ENCODE assay signal across 9 cellular contexts in the genomic region with DNA sequence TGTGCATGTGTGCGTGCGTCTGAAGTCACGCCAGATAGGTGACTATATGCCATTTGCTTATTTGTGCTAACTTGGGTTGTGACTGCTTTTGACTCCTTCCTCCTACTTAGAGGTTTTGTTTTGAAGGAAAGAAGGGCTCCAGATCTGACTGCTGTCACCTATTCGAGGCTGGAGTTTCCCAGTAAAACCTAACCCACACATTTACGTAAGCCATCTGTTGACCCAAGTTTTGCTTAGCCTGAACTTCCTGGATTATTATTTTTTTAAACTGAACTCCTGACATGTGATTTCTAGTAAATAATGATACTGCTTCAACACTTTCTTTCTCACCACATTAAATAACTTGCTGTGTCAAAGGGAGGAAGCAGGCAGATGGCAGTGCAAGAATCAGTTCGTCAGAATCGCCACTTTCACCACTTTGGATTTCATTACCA. TPM values are rescaled to one million over a fixed set of nuclear protein-coding genes. Genes with fewer than 3 reads are reported as not detected.
DNase-seq lines count a peak whose midpoint lies in the region; ATAC-seq and TF ChIP-seq lines count a peak whose summit lies in the region.
"Had no signal": no experiment of that assay in that cellular context is flagged by ENCODE, and none has a peak within 500 bp of the region (broad histone marks: within the 10 kb centered on the region; RNA-seq: fewer than 3 reads in every experiment).

No MANE protein-coding gene starts in this region.

- intact Hi-C loops in stomach (cut with DNase I; ENCODE audit: low total_unique reads) = no loop called here

- TF ChIP-seq EP300 in stomach (IDR thresholded peaks at IDR 0.05) = no peak
- TF ChIP-seq EP300 in tibial nerve (IDR thresholded peaks at IDR 0.05) = peak in 1 of 2 donors; percentile 54

- ATAC-seq in HG03103 (IDR thresholded peaks at IDR 0.05; ENCODE audit: low read depth, unreplicated experiment) = peak; percentile 26
- no peak for ATAC-seq in HG03469 (IDR thresholded peaks at IDR 0.05; ENCODE audit: unreplicated experiment)
- ATAC-seq: esophagus mucosa had no signal

- DNase-seq in activated gamma-delta T cell treated with Interleukin-2 at 50 U/mL for 16 hours = peak; percentile 14
- no peak for DNase-seq in activated gamma-delta T cell (lab: John Stamatoyannopoulos, UW)
- peak; percentile 16 for DNase-seq in activated gamma-delta T cell treated with anti-CD3 and anti-CD28 coated beads, Interleukin-2, amount 50 U/mL, for 16 hours (ENCODE audit: low read depth)
- peak; percentile 51 for DNase-seq in stimulated activated naive CD4-positive, alpha-beta T cell treated with Interleukin-2 at 50 U/mL for 16 hours (lab: John Stamatoyannopoulos, UW)
- DNase-seq in stomach = no peak
- no peak for DNase-seq in tibial nerve (ENCODE audit: low spot score in 2 of 2)

- 47 to 63% (median 54%) methylated on average over 7 of the region's 7 CpGs for WGBS in stomach, 5 donors
- 58 to 64% methylated on average over 7 of the region's 7 CpGs for WGBS in tibial nerve, 2 donors

- H3K36me3 ChIP-seq in stomach (no peaks in the 10 kb centered on the region), tibial nerve (no peaks in the 10 kb centered on the region)

- H3K9me3 ChIP-seq in stomach (no peaks in the 10 kb centered on the region), tibial nerve (no peaks in the 10 kb centered on the region)

- H3K4me1 ChIP-seq in stomach (no peaks in the 10 kb centered on the region), tibial nerve (peaks cover 0 to 3% (median 0%) of the 10 kb centered on the region in 4 donors)

- H3K27ac ChIP-seq in stomach (peak overlapping the region in 1 of 5 donors; percentile 38), tibial nerve (no peak overlapping the region)

- H3K4me3 ChIP-seq in stomach = no peak overlapping the region
- no peak overlapping the region for H3K4me3 ChIP-seq in tibial nerve

- TF ChIP-seq CTCF in stomach (IDR thresholded peaks at IDR 0.05) (no peak), tibial nerve (IDR thresholded peaks at IDR 0.05) (no peak)

- H3K27me3 ChIP-seq in stomach = no peaks in the 10 kb centered on the region
- no peaks in the 10 kb centered on the region for H3K27me3 ChIP-seq in tibial nerve

- TF ChIP-seq POLR2A in stomach (IDR thresholded peaks at IDR 0.05) = no peak
- no peak for TF ChIP-seq POLR2A in tibial nerve (IDR thresholded peaks at IDR 0.05)

RNA-seq across cellular contexts. Expression of a gene that starts 41.5 kb away (rescaled TPM):
- 1 to 10 TPM in 1 of 5 donors, not detected in 4; 1.2 TPM for total RNA-seq in stomach
- polyA plus RNA-seq in stomach = not detected
- total RNA-seq in tibial nerve = under 1 TPM in 3 of 4 donors, not detected in 1; 0.20 to 0.60 (median 0.42) TPM

Comparison
In these comparisons a context has a peak if more than half of its experiments do, and no peak if none do; other contexts are left out.
1. DNase-seq: peak in activated gamma-delta T cell treated with Interleukin-2 at 50 U/mL for 16 hours (single experiment), activated gamma-delta T cell treated with anti-CD3 and anti-CD28 coated beads, Interleukin-2, amount 50 U/mL, for 16 hours (single experiment) and stimulated activated naive CD4-positive, alpha-beta T cell treated with Interleukin-2 at 50 U/mL for 16 hours (single experiment); none in activated gamma-delta T cell (single experiment), stomach (single experiment) and tibial nerve (0 of 2).